30 cellular contexts compared by ENCODE assay signal in genomic region chr2:147346142-147346541, GRCh38.
"Had no signal": no experiment of that assay in that cellular context is flagged by ENCODE, and none has a peak within 500 bp of the region (broad histone marks: within the 10 kb centered on the region; RNA-seq: fewer than 3 reads in every experiment).

No MANE protein-coding gene starts in this region.

- H3K4me1 ChIP-seq: left lung, lower lobe of right lung, neural progenitor cell, parathyroid adenoma, psoas muscle, right atrium auricular region, testis, thyroid gland, transverse colon, upper lobe of left lung, vagina had no signal

- H3K4me3 Mint-ChIP-seq: mesothelial cell of epicardium; naive B cell; natural killer cell; nephron progenitor cell; neural progenitor cell; stimulated activated naive B cell treated with anti-CD40 and anti-IgM and Interleukin-4, amounts not matched to agents 10 μg/mL and 1 μg/mL and 100 μg/mL, for 72 hours had no signal

- H3K27ac ChIP-seq: left lung, lower lobe of right lung, neural progenitor cell, neutrophil, parathyroid adenoma, psoas muscle, right atrium auricular region, skin epidermis, stomach, testis, thyroid gland, transverse colon, upper lobe of left lung, vagina had no signal

- H3K4me3 ChIP-seq: left lung, lower lobe of right lung, neural progenitor cell, psoas muscle, right atrium auricular region, skin epidermis, stomach, testis, thyroid gland, transverse colon, upper lobe of left lung, vagina had no signal

- H3K9me3 ChIP-seq: neutrophil, testis, thyroid gland, upper lobe of left lung had no signal

- ATAC-seq: left lung; lower lobe of right lung; natural killer cell; psoas muscle; sciatic nerve; stimulated activated naive B cell treated with anti-CD40 and anti-IgM and Interleukin-4, amounts not matched to agents 10 μg/mL and 1 μg/mL and 100 μg/mL, for 72 hours; stimulated activated naive CD8-positive, alpha-beta T cell treated with anti-CD3 and anti-CD28 coated beads, Interleukin-15, Interleukin-2, amounts not matched to agents 100 U/mL and 50 U/mL, for 24 hours had no signal

- H3K36me3 ChIP-seq: left lung, lower lobe of right lung, neural progenitor cell, neutrophil, right atrium auricular region, stomach, thyroid gland, transverse colon, upper lobe of left lung, vagina had no signal

- FAIRE-seq: kidney had no signal

- H3K4me2 ChIP-seq: neural progenitor cell had no signal

- H3K27ac Mint-ChIP-seq: mesothelial cell of epicardium; naive B cell; natural killer cell; nephron progenitor cell; neural progenitor cell; stimulated activated naive B cell treated with anti-CD40 and anti-IgM and Interleukin-4, amounts not matched to agents 10 μg/mL and 1 μg/mL and 100 μg/mL, for 72 hours had no signal

- DNase-seq: hippocampal formation; kidney; left colon; left lung; lower lobe of right lung; mesendoderm; naive B cell; natural killer cell; nephron progenitor cell; occipital lobe; psoas muscle; stimulated activated CD4-positive, alpha-beta T cell treated with anti-CD3 and anti-CD28 coated beads, Interleukin-12 subunit alpha, Interleukin-12 subunit beta, amount 100 ng/mL, for 4 hours; stimulated activated CD4-positive, alpha-beta T cell treated with anti-CD3 and anti-CD28 coated beads, Interleukin-15, amount 100 ng/mL, for 24 hours; stimulated activated CD4-positive, alpha-beta T cell treated with anti-CD3 and anti-CD28 coated beads, Interleukin-2, amount 100 ng/mL, for 24 hours; stimulated activated CD4-positive, alpha-beta T cell treated with anti-CD3 and anti-CD28 coated beads, Interleukin-4, amount 100 ng/mL, for 1 hour; stimulated activated naive B cell treated with anti-CD40 and anti-IgM and Interleukin-4, amounts not matched to agents 10 μg/mL and 1 μg/mL and 100 μg/mL, for 72 hours; stimulated activated naive CD8-positive, alpha-beta T cell treated with anti-CD3 and anti-CD28 coated beads, Interleukin-15, Interleukin-2, amounts not matched to agents 100 U/mL and 50 U/mL, for 24 hours; stomach; testis; thyroid gland; transverse colon; upper lobe of left lung had no signal

- H3K4me1 Mint-ChIP-seq: naive B cell; natural killer cell; nephron progenitor cell; neural progenitor cell; stimulated activated naive B cell treated with anti-CD40 and anti-IgM and Interleukin-4, amounts not matched to agents 10 μg/mL and 1 μg/mL and 100 μg/mL, for 72 hours had no signal

- H3K27me3 ChIP-seq: left lung, neural progenitor cell, neutrophil, right atrium auricular region, stomach, testis, thyroid gland, transverse colon, upper lobe of left lung, vagina had no signal

- H3K9ac ChIP-seq: neural progenitor cell, parathyroid adenoma had no signal

- H2AFZ ChIP-seq: neural progenitor cell, parathyroid adenoma had no signal

- H3K36me3 Mint-ChIP-seq: natural killer cell; neural progenitor cell; stimulated activated naive B cell treated with anti-CD40 and anti-IgM and Interleukin-4, amounts not matched to agents 10 μg/mL and 1 μg/mL and 100 μg/mL, for 72 hours had no signal

- H3K27me3 Mint-ChIP-seq: naive B cell; stimulated activated naive B cell treated with anti-CD40 and anti-IgM and Interleukin-4, amounts not matched to agents 10 μg/mL and 1 μg/mL and 100 μg/mL, for 72 hours had no signal
